Comparison of ENCODE assay signal across 1 cellular context in genomic region chr1:209621741-209622655, GRCh38.
TF ChIP-seq lines count a peak whose summit lies in the region.

No MANE protein-coding gene starts in this region.

TF ChIP-seq in neural cell, 6 proteins besides CTCF, POLR2A, EP300 and RAD21 (continued from another document):
- TF ChIP-seq, protein P1, sequence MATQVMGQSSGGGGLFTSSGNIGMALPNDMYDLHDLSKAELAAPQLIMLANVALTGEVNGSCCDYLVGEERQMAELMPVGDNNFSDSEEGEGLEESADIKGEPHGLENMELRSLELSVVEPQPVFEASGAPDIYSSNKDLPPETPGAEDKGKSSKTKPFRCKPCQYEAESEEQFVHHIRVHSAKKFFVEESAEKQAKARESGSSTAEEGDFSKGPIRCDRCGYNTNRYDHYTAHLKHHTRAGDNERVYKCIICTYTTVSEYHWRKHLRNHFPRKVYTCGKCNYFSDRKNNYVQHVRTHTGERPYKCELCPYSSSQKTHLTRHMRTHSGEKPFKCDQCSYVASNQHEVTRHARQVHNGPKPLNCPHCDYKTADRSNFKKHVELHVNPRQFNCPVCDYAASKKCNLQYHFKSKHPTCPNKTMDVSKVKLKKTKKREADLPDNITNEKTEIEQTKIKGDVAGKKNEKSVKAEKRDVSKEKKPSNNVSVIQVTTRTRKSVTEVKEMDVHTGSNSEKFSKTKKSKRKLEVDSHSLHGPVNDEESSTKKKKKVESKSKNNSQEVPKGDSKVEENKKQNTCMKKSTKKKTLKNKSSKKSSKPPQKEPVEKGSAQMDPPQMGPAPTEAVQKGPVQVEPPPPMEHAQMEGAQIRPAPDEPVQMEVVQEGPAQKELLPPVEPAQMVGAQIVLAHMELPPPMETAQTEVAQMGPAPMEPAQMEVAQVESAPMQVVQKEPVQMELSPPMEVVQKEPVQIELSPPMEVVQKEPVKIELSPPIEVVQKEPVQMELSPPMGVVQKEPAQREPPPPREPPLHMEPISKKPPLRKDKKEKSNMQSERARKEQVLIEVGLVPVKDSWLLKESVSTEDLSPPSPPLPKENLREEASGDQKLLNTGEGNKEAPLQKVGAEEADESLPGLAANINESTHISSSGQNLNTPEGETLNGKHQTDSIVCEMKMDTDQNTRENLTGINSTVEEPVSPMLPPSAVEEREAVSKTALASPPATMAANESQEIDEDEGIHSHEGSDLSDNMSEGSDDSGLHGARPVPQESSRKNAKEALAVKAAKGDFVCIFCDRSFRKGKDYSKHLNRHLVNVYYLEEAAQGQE (IDR thresholded peaks at IDR 0.05; ENCODE audit: borderline replicate concordance), result no peak
- no peak for TF ChIP-seq TAF1 (IDR thresholded peaks at IDR 0.05; ENCODE audit: low read depth)
